2 cellular contexts compared by ENCODE assay signal in genomic region chr2:117336496-117336895, GRCh38.
TF ChIP-seq lines count a peak whose summit lies in the region.

No MANE protein-coding gene starts in this region.

TF ChIP-seq in SK-N-SH, 30 proteins besides CTCF, POLR2A, EP300 and RAD21 (continued from another document):
- TF ChIP-seq, protein P1, sequence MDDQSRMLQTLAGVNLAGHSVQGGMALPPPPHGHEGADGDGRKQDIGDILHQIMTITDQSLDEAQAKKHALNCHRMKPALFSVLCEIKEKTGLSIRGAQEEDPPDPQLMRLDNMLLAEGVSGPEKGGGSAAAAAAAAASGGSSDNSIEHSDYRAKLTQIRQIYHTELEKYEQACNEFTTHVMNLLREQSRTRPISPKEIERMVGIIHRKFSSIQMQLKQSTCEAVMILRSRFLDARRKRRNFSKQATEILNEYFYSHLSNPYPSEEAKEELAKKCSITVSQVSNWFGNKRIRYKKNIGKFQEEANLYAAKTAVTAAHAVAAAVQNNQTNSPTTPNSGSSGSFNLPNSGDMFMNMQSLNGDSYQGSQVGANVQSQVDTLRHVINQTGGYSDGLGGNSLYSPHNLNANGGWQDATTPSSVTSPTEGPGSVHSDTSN (IDR thresholded peaks at IDR 0.05): no peak
- TF ChIP-seq, protein P2, sequence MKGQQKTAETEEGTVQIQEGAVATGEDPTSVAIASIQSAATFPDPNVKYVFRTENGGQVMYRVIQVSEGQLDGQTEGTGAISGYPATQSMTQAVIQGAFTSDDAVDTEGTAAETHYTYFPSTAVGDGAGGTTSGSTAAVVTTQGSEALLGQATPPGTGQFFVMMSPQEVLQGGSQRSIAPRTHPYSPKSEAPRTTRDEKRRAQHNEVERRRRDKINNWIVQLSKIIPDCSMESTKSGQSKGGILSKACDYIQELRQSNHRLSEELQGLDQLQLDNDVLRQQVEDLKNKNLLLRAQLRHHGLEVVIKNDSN (IDR thresholded peaks at IDR 0.05; ENCODE audit: borderline replicate concordance, low read depth): no peak
- TF ChIP-seq FOXJ3 (CRISPR knock-in tag; IDR thresholded peaks at IDR 0.05) (peak; percentile 44; the same call in 1 of the 2 replicates), TCF12 (IDR thresholded peaks at IDR 0.05) (0 out of 2 replicates have a peak, but pooled peaks have one; percentile 7), CHD2 (IDR thresholded peaks at IDR 0.05; ENCODE audit: low read length, partially characterized antibody) (peak; percentile 18)

TF ChIP-seq in SK-N-SH treated with all-trans-retinoic acid at 6 μM for 48 hours, 23 proteins besides CTCF, POLR2A, EP300 and RAD21 (continued from another document):
- TF ChIP-seq, protein P3, sequence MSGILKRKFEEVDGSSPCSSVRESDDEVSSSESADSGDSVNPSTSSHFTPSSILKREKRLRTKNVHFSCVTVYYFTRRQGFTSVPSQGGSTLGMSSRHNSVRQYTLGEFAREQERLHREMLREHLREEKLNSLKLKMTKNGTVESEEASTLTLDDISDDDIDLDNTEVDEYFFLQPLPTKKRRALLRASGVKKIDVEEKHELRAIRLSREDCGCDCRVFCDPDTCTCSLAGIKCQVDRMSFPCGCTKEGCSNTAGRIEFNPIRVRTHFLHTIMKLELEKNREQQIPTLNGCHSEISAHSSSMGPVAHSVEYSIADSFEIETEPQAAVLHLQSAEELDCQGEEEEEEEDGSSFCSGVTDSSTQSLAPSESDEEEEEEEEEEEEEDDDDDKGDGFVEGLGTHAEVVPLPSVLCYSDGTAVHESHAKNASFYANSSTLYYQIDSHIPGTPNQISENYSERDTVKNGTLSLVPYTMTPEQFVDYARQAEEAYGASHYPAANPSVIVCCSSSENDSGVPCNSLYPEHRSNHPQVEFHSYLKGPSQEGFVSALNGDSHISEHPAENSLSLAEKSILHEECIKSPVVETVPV (CRISPR knock-in tag; IDR thresholded peaks at IDR 0.05): no peak
- TF ChIP-seq ZNF70 (CRISPR knock-in tag; IDR thresholded peaks at IDR 0.05): no peak
- TF ChIP-seq GLIS3 (CRISPR knock-in tag; IDR thresholded peaks at IDR 0.05): no peak
- TF ChIP-seq SNAI2 (CRISPR knock-in tag; IDR thresholded peaks at IDR 0.05): no peak
- no peak for TF ChIP-seq OSR1 (CRISPR knock-in tag; IDR thresholded peaks at IDR 0.05)
- TF ChIP-seq CSDC2 (CRISPR knock-in tag; IDR thresholded peaks at IDR 0.05): no peak
- TF ChIP-seq ZNF565 (CRISPR knock-in tag; conservative IDR thresholded peaks at IDR 0.05; ENCODE audit: low read depth): no peak
- no peak for TF ChIP-seq ISL1 (CRISPR knock-in tag; IDR thresholded peaks at IDR 0.05)
- no peak for TF ChIP-seq PPARA (CRISPR knock-in tag; IDR thresholded peaks at IDR 0.05; ENCODE audit: borderline replicate concordance)
- TF ChIP-seq ZFP3 (CRISPR knock-in tag; IDR thresholded peaks at IDR 0.05): no peak
- TF ChIP-seq RARB (CRISPR knock-in tag; IDR thresholded peaks at IDR 0.05): no peak
- no peak for TF ChIP-seq BACH2 (CRISPR knock-in tag; IDR thresholded peaks at IDR 0.05; ENCODE audit: borderline replicate concordance)
- no peak for TF ChIP-seq ARNTL (CRISPR knock-in tag; IDR thresholded peaks at IDR 0.05; ENCODE audit: borderline replicate concordance, low read depth)
- TF ChIP-seq POU6F1 (CRISPR knock-in tag; IDR thresholded peaks at IDR 0.05; ENCODE audit: borderline replicate concordance, low read depth): no peak
- no peak for TF ChIP-seq ZFP30 (CRISPR knock-in tag; IDR thresholded peaks at IDR 0.05)
- TF ChIP-seq TSHZ2 (CRISPR knock-in tag; IDR thresholded peaks at IDR 0.05): no peak
